Comparison of ENCODE assay signal across 8 cellular contexts in genomic region chr5:38287124-38287523, GRCh38.
"Had no signal": no experiment of that assay in that cellular context is flagged by ENCODE, and none has a peak within 500 bp of the region (broad histone marks: within the 10 kb centered on the region; RNA-seq: fewer than 3 reads in every experiment).

No MANE protein-coding gene starts in this region.

- DNase-seq: GDM1, GF-D8 had no signal

- H3K4me3 ChIP-seq: GM12878 had no signal

- FAIRE-seq: G401.6, GM12878, GM12891, GM12892, GM18507, GM19239 had no signal

- ATAC-seq: GM12878 had no signal
